In the genomic region with DNA sequence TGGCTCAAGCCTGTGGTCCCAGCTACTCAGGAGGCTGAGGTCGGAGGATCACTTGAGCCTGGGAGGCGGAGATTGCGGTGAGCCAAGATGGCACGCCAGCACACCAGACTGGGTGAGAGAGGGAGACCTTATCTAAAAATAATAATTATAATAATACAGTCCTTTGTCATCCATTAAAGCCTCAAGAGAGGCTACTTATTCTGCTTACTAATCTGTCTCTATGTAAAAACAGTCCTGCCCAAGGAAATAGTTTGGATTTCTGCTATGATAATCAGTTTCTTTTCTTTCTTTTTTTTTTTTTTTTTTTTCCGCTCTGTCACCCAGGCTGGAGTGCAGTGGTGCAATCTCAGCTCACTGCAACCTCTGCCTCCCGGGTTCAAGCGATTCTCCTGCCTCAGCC, we compare ENCODE assay signal across 23 cellular contexts.
"Had no signal": no experiment of that assay in that cellular context is flagged by ENCODE, and none has a peak within 500 bp of the region (broad histone marks: within the 10 kb centered on the region; RNA-seq: fewer than 3 reads in every experiment).

No MANE protein-coding gene starts in this region.

- H3K4me3 Mint-ChIP-seq: IgD-negative memory B cell, T-cell had no signal

- H3K4me1 Mint-ChIP-seq: IgD-negative memory B cell, T-cell had no signal

- H3K36me3 ChIP-seq: MG63, SJSA1 had no signal

- H3K4me3 ChIP-seq: K562, MG63, SJSA1 had no signal

- H3K27me3 Mint-ChIP-seq: IgD-negative memory B cell had no signal

- H3K27ac ChIP-seq: KMS-11, SJSA1 had no signal

- DNase-seq: MG63, NCI-H1092 treated with DMSO at 0.1 percent for 48 hours, NCI-H1436, NCI-H187, NCI-H2029, NCI-H2081 treated with DMSO at 0.1 percent for 48 hours, NCI-H2171, NCI-H226, NCI-H446, NCI-H510A, NCI-H524 treated with DMSO at 0.1 percent for 48 hours, NCI-H69, NCI-H774, Right ventricle myocardium superior, RPMI8226, SIG-M5, SK-N-SH, SW 1271, T-cell had no signal

- H3K36me3 Mint-ChIP-seq: T-cell had no signal

- H3K27ac Mint-ChIP-seq: IgD-negative memory B cell, T-cell had no signal

- H3K9me3 ChIP-seq: MG63, SJSA1, SK-N-SH had no signal

- H3K27me3 ChIP-seq: MG63, SJSA1 had no signal
